10 cellular contexts compared by ENCODE assay signal in genomic region chr19:55405638-55406037, GRCh38. TPM values are rescaled to one million over a fixed set of nuclear protein-coding genes. Genes with fewer than 3 reads are reported as not detected.
DNase-seq lines count a peak whose midpoint lies in the region; ATAC-seq and TF ChIP-seq lines count a peak whose summit lies in the region.
"Had no signal": no experiment of that assay in that cellular context is flagged by ENCODE, and none has a peak within 500 bp of the region (broad histone marks: within the 10 kb centered on the region; RNA-seq: fewer than 3 reads in every experiment).

No MANE protein-coding gene starts in this region.

- TF ChIP-seq POLR2A in adrenal gland (IDR thresholded peaks at IDR 0.05) = no peak

- H3K4me2 ChIP-seq in BLaER1 (peak overlapping the region; percentile 97), mesendoderm (ENCODE audit: low read length) (peak overlapping the region; percentile 3)

- H4K5ac ChIP-seq in mesendoderm (ENCODE audit: low read length) = no peak overlapping the region

- peaks cover 61% of the 10 kb centered on the region for H3K36me3 ChIP-seq in BLaER1
- peaks cover 13% of the 10 kb centered on the region for H3K36me3 ChIP-seq in mesendoderm (ENCODE audit: control insufficient read depth, insufficient read depth, low read length)
- H3K36me3 ChIP-seq in adrenal gland (replicated peaks in 1 of 2) = peaks cover 0 to 40% of the 10 kb centered on the region in 2 donors

- H2BK120ac ChIP-seq in mesendoderm (ENCODE audit: low read depth, low read length) = no peak overlapping the region

- intact Hi-C loops in adrenal gland (cut with DNase I) = no loop called here

- no peak for ATAC-seq in activated naive CD4-positive, alpha-beta T cell treated with anti-CD3 and anti-CD28 coated beads, Interleukin-2, amount 50 U/mL, for 72 hours
- ATAC-seq in foreskin keratinocyte = no peak

- no peak overlapping the region for H2BK5ac ChIP-seq in mesendoderm (ENCODE audit: low read length)

- no peak overlapping the region for H2AK5ac ChIP-seq in mesendoderm (ENCODE audit: low read length)

- H3K18ac ChIP-seq in mesendoderm (ENCODE audit: low read length) = no peak overlapping the region

- H3K4me3 ChIP-seq in BLaER1 (peak overlapping the region; percentile 99), HFF-Myc (replicated peaks; ENCODE audit: low read depth, low read length) (peak overlapping the region; percentile 90), mesendoderm (ENCODE audit: low read length) (no peak overlapping the region), adrenal gland (no peak overlapping the region)

- no peak for TF ChIP-seq CTCF in HFF-Myc (IDR thresholded peaks at IDR 0.05; ENCODE audit: low read depth, low read length, missing control alignments)
- no peak for TF ChIP-seq CTCF in foreskin keratinocyte (conservative IDR thresholded peaks at IDR 0.05)
- no peak for TF ChIP-seq CTCF in adrenal gland (IDR thresholded peaks at IDR 0.05)

- H3K79me2 ChIP-seq in mesendoderm (ENCODE audit: control insufficient read depth, insufficient read depth, low read length) = peaks cover 28% of the 10 kb centered on the region

- H3K9me3 ChIP-seq in BLaER1 = peaks cover 21% of the 10 kb centered on the region
- H3K9me3 ChIP-seq in adrenal gland (replicated peaks in 1 of 3) = no peaks in the 10 kb centered on the region

- peaks cover 4 to 12% of the 10 kb centered on the region in 2 donors for H3K9me3 Mint-ChIP-seq in activated naive CD4-positive, alpha-beta T cell treated with anti-CD3 and anti-CD28 coated beads, Interleukin-2, amount 50 U/mL, for 72 hours

- H3K27ac Mint-ChIP-seq in activated naive CD4-positive, alpha-beta T cell treated with anti-CD3 and anti-CD28 coated beads, Interleukin-2, amount 50 U/mL, for 72 hours = peak overlapping the region; percentile 97 to 99

- no peak overlapping the region for H2BK15ac ChIP-seq in mesendoderm (replicated peaks; ENCODE audit: low read depth)

- H3K27me3 ChIP-seq in BLaER1 (no peaks in the 10 kb centered on the region), mesendoderm (ENCODE audit: insufficient read depth, low read length, poor library complexity) (no peaks in the 10 kb centered on the region), foreskin keratinocyte (no peaks in the 10 kb centered on the region), adrenal gland (no peaks in the 10 kb centered on the region)

- H3K27ac ChIP-seq in BLaER1 = no peak overlapping the region
- no peak overlapping the region for H3K27ac ChIP-seq in mesendoderm (ENCODE audit: low read depth, low read length)
- no peak overlapping the region for H3K27ac ChIP-seq in foreskin keratinocyte
- no peak overlapping the region for H3K27ac ChIP-seq in adrenal gland

- H3K79me1 ChIP-seq in mesendoderm (ENCODE audit: low read length) = peaks cover 19% of the 10 kb centered on the region

- DNase-seq in HFF-Myc (ENCODE audit: extremely low read depth, low read depth) (no peak), mesendoderm (no peak), COLO829 (ENCODE audit: low spot score) (no peak), foreskin keratinocyte (no peak), adrenal gland (no peak), GM19238 (ENCODE audit: insufficient read length, low spot score) (no peak)
- DNase-seq in activated naive CD4-positive, alpha-beta T cell treated with anti-CD3 and anti-CD28 coated beads, Interleukin-2, amount 50 U/mL, for 72 hours (ENCODE audit: low spot score in 2 of 2) = no peak
- DNase-seq: activated CD4-positive, alpha-beta T cell treated with anti-CD3 and anti-CD28 coated beads, Interleukin-2, amount 50 U/mL, for 4 hours; NCI-H526 treated with DMSO at 0.1 percent for 48 hours had no signal

- peaks cover 57% of the 10 kb centered on the region for H3K4me1 ChIP-seq in BLaER1
- H3K4me1 ChIP-seq in mesendoderm (ENCODE audit: control insufficient read depth, low read depth, low read length) = peaks cover 10% of the 10 kb centered on the region
- H3K4me1 ChIP-seq in foreskin keratinocyte = peaks cover 11% of the 10 kb centered on the region
- H3K4me1 ChIP-seq in adrenal gland (replicated peaks in 1 of 2) = peaks cover 6 to 24% of the 10 kb centered on the region in 2 donors

- no CpG with 5 or more reads among the region's 5 CpGs for WGBS in mesendoderm (ENCODE audit: extremely low coverage, insufficient coverage, low lambda C conversion rate)
- WGBS in adrenal gland, 4 donors = 80 to 91% (median 86%) methylated on average over 5 of the region's 5 CpGs

- H3K56ac ChIP-seq in mesendoderm (ENCODE audit: low read length) = peak overlapping the region; percentile 93

- H3K4ac ChIP-seq in mesendoderm (ENCODE audit: low read depth, low read length) = no peak overlapping the region

- H4K20me1 ChIP-seq in BLaER1 = peaks cover 69% of the 10 kb centered on the region

- H3K36me3 Mint-ChIP-seq in activated naive CD4-positive, alpha-beta T cell treated with anti-CD3 and anti-CD28 coated beads, Interleukin-2, amount 50 U/mL, for 72 hours = peaks cover 47 to 63% of the 10 kb centered on the region in 2 donors

- peak overlapping the region; percentile 99 for H3K9ac ChIP-seq in BLaER1
- H3K9ac ChIP-seq in mesendoderm (ENCODE audit: low read length) = peak overlapping the region; percentile 97

- H4K8ac ChIP-seq in mesendoderm (ENCODE audit: low read depth, low read length) = no peak overlapping the region

- H3K23ac ChIP-seq in mesendoderm (ENCODE audit: low read length) = no peak overlapping the region

RNA-seq across cellular contexts. Expression of gene UBE2S, which starts 1.9 kb away (rescaled TPM):
- 100 to 1,000 TPM; 192 to 343 TPM for total RNA-seq in activated naive CD4-positive, alpha-beta T cell treated with anti-CD3 and anti-CD28 coated beads, Interleukin-2, amount 50 U/mL, for 72 hours
- polyA plus RNA-seq in mesendoderm (2013, experiment 1 of 2) = 217 TPM
- polyA plus RNA-seq in mesendoderm (2013, experiment 2 of 2) = 221 TPM
- total RNA-seq in foreskin keratinocyte (99.3 and 138 TPM in 2 replicates), adrenal gland (10 to 100 TPM; 13.0 to 57.1 (median 20.0) TPM)
- polyA plus RNA-seq in foreskin keratinocyte (188 and 240 TPM in 2 replicates), adrenal gland (10 to 100 TPM in 2 of 3 donors, 1 to 10 TPM in 1; 8.8 to 18.0 (median 11.9) TPM)

RNA-seq across cellular contexts. Expression of gene RPL28, which starts 19.9 kb away (rescaled TPM):
- 1,000 to 10,000 TPM; 2,540 to 2,693 TPM for total RNA-seq in activated naive CD4-positive, alpha-beta T cell treated with anti-CD3 and anti-CD28 coated beads, Interleukin-2, amount 50 U/mL, for 72 hours
- 2,426 TPM for polyA plus RNA-seq in mesendoderm (2013, experiment 1 of 2)
- 2,495 TPM for polyA plus RNA-seq in mesendoderm (2013, experiment 2 of 2)
- total RNA-seq in foreskin keratinocyte = 893 and 988 TPM in 2 replicates
- 1,338 and 1,473 TPM in 2 replicates for polyA plus RNA-seq in foreskin keratinocyte
- total RNA-seq in adrenal gland = 1,000 to 10,000 TPM in 4 of 8 donors, 100 to 1,000 TPM in 4; 194 to 2,378 (median 1,045) TPM
- 1,000 to 10,000 TPM in 2 of 3 donors, 100 to 1,000 TPM in 1; 577 to 2,804 (median 2,164) TPM for polyA plus RNA-seq in adrenal gland

RNA-seq across cellular contexts. Expression of gene TMEM238, which starts 21.5 kb away (rescaled TPM):
- total RNA-seq in activated naive CD4-positive, alpha-beta T cell treated with anti-CD3 and anti-CD28 coated beads, Interleukin-2, amount 50 U/mL, for 72 hours = 1 to 10 TPM; 4.5 to 7.8 TPM
- 0.66 TPM for polyA plus RNA-seq in mesendoderm (2013, experiment 1 of 2)
- polyA plus RNA-seq in mesendoderm (2013, experiment 2 of 2) = 0.53 TPM
- total RNA-seq in foreskin keratinocyte (1.4 and 1.5 TPM in 2 replicates), adrenal gland (1 to 10 TPM; 2.7 to 9.3 (median 3.7) TPM)
- polyA plus RNA-seq in foreskin keratinocyte (1.5 and 1.8 TPM in 2 replicates), adrenal gland (under 1 TPM in 1 of 3 donors, not detected in 2; 0.13 TPM)

RNA-seq across cellular contexts. Expression of gene TMEM190, which starts 29.0 kb away (rescaled TPM):
- total RNA-seq in activated naive CD4-positive, alpha-beta T cell treated with anti-CD3 and anti-CD28 coated beads, Interleukin-2, amount 50 U/mL, for 72 hours = not detected
- polyA plus RNA-seq in mesendoderm (2013, experiment 1 of 2) = not detected
- 0.08 TPM for polyA plus RNA-seq in mesendoderm (2013, experiment 2 of 2)
- total RNA-seq in foreskin keratinocyte (not detected in 2 replicates), adrenal gland (1 to 10 TPM in 2 of 8 donors, not detected in 6; 1.1 to 2.3 TPM)
- polyA plus RNA-seq in foreskin keratinocyte (not detected in 2 replicates), adrenal gland (10 to 100 TPM in 1 of 3 donors, 1 to 10 TPM in 1, under 1 TPM in 1; 0.62 to 63.0 (median 4.7) TPM)

RNA-seq across cellular contexts. Expression of gene IL11, which starts 35.4 kb away (rescaled TPM):
- total RNA-seq in activated naive CD4-positive, alpha-beta T cell treated with anti-CD3 and anti-CD28 coated beads, Interleukin-2, amount 50 U/mL, for 72 hours = under 1 TPM in 1 of 2 donors, not detected in 1; 0.32 TPM
- 0.84 TPM for polyA plus RNA-seq in mesendoderm (2013, experiment 1 of 2)
- polyA plus RNA-seq in mesendoderm (2013, experiment 2 of 2) = 0.41 TPM
- total RNA-seq in foreskin keratinocyte (3.7 and 5.8 TPM in 2 replicates), adrenal gland (under 1 TPM in 1 of 8 donors, not detected in 7; 0.28 TPM)
- polyA plus RNA-seq in foreskin keratinocyte (4.1 and 5.4 TPM in 2 replicates), adrenal gland (1 to 10 TPM in 1 of 3 donors, under 1 TPM in 1, not detected in 1; 0.24 to 1.1 TPM)

Comparison
In these comparisons a context has a peak if more than half of its experiments do, and no peak if none do; other contexts are left out.
1. H3K4me3 ChIP-seq: peak in BLaER1 (single experiment) and HFF-Myc (single experiment); none in mesendoderm (single experiment) and adrenal gland (0 of 4).